Comparison of ENCODE assay signal across 21 cellular contexts in genomic region chr9:10339152-10339551, GRCh38.
DNase-seq lines count a peak whose midpoint lies in the region; ATAC-seq, FAIRE-seq and TF ChIP-seq lines count a peak whose summit lies in the region.
"Had no signal": no experiment of that assay in that cellular context is flagged by ENCODE, and none has a peak within 500 bp of the region (broad histone marks: within the 10 kb centered on the region; RNA-seq: fewer than 3 reads in every experiment).

No MANE protein-coding gene starts in this region.

- H4K8ac ChIP-seq in H1 (ENCODE audit: extremely low read depth, insufficient read depth, low read length) = no peak overlapping the region

- no peak overlapping the region for H2BK12ac ChIP-seq in H1 (ENCODE audit: low read depth, low read length)

- H4K20me1 ChIP-seq in GM23338 (replicated peaks; ENCODE audit: insufficient read depth) (no peaks in the 10 kb centered on the region), H1 (replicated peaks in 1 of 2; ENCODE audit: control insufficient read depth in 1 of 2, insufficient read depth in 2 of 2, low read length in 2 of 2) (no peaks in the 10 kb centered on the region)
- H4K20me1 ChIP-seq: BLaER1 treated with 17β-estradiol and CSF1 and Interleukin-3, amounts not matched to agents 10 nM and 100 nM had no signal

- no peak for TF ChIP-seq CTCF in GM23338 (conservative IDR thresholded peaks at IDR 0.05; ENCODE audit: low read depth in 2 of 2)
- no peak for TF ChIP-seq CTCF in H1 (IDR thresholded peaks at IDR 0.05; ENCODE audit: control extremely low read depth in 1 of 3, insufficient read depth in 1 of 3, low read depth in 1 of 3, low read length in 3 of 3)
- TF ChIP-seq CTCF in endodermal cell (conservative IDR thresholded peaks at IDR 0.05) = no peak

- H3K4me1 ChIP-seq in GM23338 (ENCODE audit: insufficient read depth) (peaks cover 20% of the 10 kb centered on the region), HUES6 (ENCODE audit: control insufficient read depth, insufficient read depth, low read length) (peaks cover 19% of the 10 kb centered on the region), H1 (replicated peaks in 1 of 4; ENCODE audit: control insufficient read depth in 3 of 4, insufficient read depth in 4 of 4, low read length in 3 of 4) (peaks cover 0 to 7% (median 0%) of the 10 kb centered on the region in 4 experiments; a peak in 1 of 7 replicates), iPS-20b (ENCODE audit: insufficient read depth, low read length) (peaks cover 20% of the 10 kb centered on the region; the same call in 1 of the 2 replicates), endodermal cell (ENCODE audit: control insufficient read depth, insufficient read depth, low read length) (peaks cover 4% of the 10 kb centered on the region)
- H3K4me1 ChIP-seq: BLaER1 treated with 17β-estradiol and CSF1 and Interleukin-3, amounts not matched to agents 10 nM and 100 nM had no signal

- no peak overlapping the region for H2BK120ac ChIP-seq in H1 (replicated peaks; ENCODE audit: low read depth, low read length)

- no peaks in the 10 kb centered on the region for H3K27me3 Mint-ChIP-seq in GM23338 (ENCODE audit: insufficient read depth, low read depth, poor library complexity)
- H3K27me3 Mint-ChIP-seq in endodermal cell (ENCODE audit: insufficient read depth) = no peaks in the 10 kb centered on the region
- H3K27me3 Mint-ChIP-seq: B cell, IgD-negative memory B cell had no signal

- H3K27ac ChIP-seq in GM23338 (ENCODE audit: low read depth) (no peak overlapping the region), HUES6 (ENCODE audit: low read depth, low read length) (peak overlapping the region; percentile 20; the same call in 1 of the 2 replicates), H1 (ENCODE audit: low read depth, low read length) (no peak overlapping the region), iPS-20b (ENCODE audit: low read length) (no peak overlapping the region), endodermal cell (ENCODE audit: low read depth, low read length) (no peak overlapping the region)
- H3K27ac ChIP-seq: BLaER1 treated with 17β-estradiol and CSF1 and Interleukin-3, amounts not matched to agents 10 nM and 100 nM; GM23248 had no signal

- TF ChIP-seq POLR2A in H1 (IDR thresholded peaks at IDR 0.05; ENCODE audit: control extremely low read depth in 1 of 2, low read depth in 2 of 2, low read length in 2 of 2) = no peak

- H3K4me2 ChIP-seq in GM23338 (peak overlapping the region; percentile 8), H1 (ENCODE audit: insufficient read depth in 1 of 2, low read depth in 2 of 2, low read length in 2 of 2) (peak overlapping the region in 1 of 2 experiments; percentile 36; a peak in 1 of 4 replicates)
- H3K4me2 ChIP-seq: BLaER1 treated with 17β-estradiol and CSF1 and Interleukin-3, amounts not matched to agents 10 nM and 100 nM had no signal

- H3K36me3 ChIP-seq in GM23338 (ENCODE audit: insufficient read depth) (no peaks in the 10 kb centered on the region), HUES6 (ENCODE audit: control insufficient read depth, insufficient read depth, low read length) (no peaks in the 10 kb centered on the region), H1 (ENCODE audit: control insufficient read depth in 2 of 4, insufficient read depth in 4 of 4, low read length in 3 of 4) (no peaks in the 10 kb centered on the region), iPS-20b (ENCODE audit: insufficient read depth, low read depth, low read length) (no peaks in the 10 kb centered on the region), endodermal cell (ENCODE audit: control insufficient read depth, insufficient read depth, low read length) (no peaks in the 10 kb centered on the region)
- H3K36me3 ChIP-seq: BLaER1 treated with 17β-estradiol and CSF1 and Interleukin-3, amounts not matched to agents 10 nM and 100 nM had no signal

- POLR2A ChIA-PET in H1 (lab: Charles Lee; ENCODE audit: partially characterized antibody) = no interaction called here

- H3K9me2 ChIP-seq in GM23338 (ENCODE audit: insufficient read depth) = peaks cover 1% of the 10 kb centered on the region; the same call in 1 of the 2 replicates

- H3K4me1 Mint-ChIP-seq in GM23338 (peaks cover 22% of the 10 kb centered on the region), endodermal cell (peaks cover 35% of the 10 kb centered on the region)
- H3K4me1 Mint-ChIP-seq: B cell, IgD-negative memory B cell had no signal

- H2BK5ac ChIP-seq in H1 (ENCODE audit: low read depth, low read length) = no peak overlapping the region

- peaks cover 29% of the 10 kb centered on the region for H3K27me3 ChIP-seq in GM23338 (ENCODE audit: insufficient read depth)
- H3K27me3 ChIP-seq in HUES6 (ENCODE audit: control insufficient read depth, insufficient read depth, low read length) = peaks cover 10% of the 10 kb centered on the region; the same call in 1 of the 2 replicates
- H3K27me3 ChIP-seq in H1 (replicated peaks in 1 of 4; ENCODE audit: control insufficient read depth in 3 of 4, extremely low read depth in 1 of 4, insufficient read depth in 3 of 4, low read length in 3 of 4) = peaks cover 0 to 3% (median 0%) of the 10 kb centered on the region in 4 experiments; a peak in 1 of 7 replicates
- H3K27me3 ChIP-seq in iPS-20b (ENCODE audit: insufficient read depth, low read length) = peaks cover 8% of the 10 kb centered on the region
- no peaks in the 10 kb centered on the region for H3K27me3 ChIP-seq in endodermal cell (ENCODE audit: control insufficient read depth, insufficient read depth, low read length, poor library complexity, severe bottlenecking)
- H3K27me3 ChIP-seq: BLaER1 treated with 17β-estradiol and CSF1 and Interleukin-3, amounts not matched to agents 10 nM and 100 nM had no signal

- TF ChIP-seq RAD21 in H1 (IDR thresholded peaks at IDR 0.05 in 1 of 2, conservative IDR thresholded peaks at IDR 0.05 in 1 of 2; ENCODE audit: low read depth in 2 of 2, low read length in 2 of 2) = no peak

- H3K14ac ChIP-seq in H1 (ENCODE audit: insufficient read length) = no peak overlapping the region

- no peak overlapping the region for H2BK20ac ChIP-seq in H1 (ENCODE audit: low read length)

- H3K9me3 Mint-ChIP-seq in GM23338 (no peaks in the 10 kb centered on the region; the same call in 2 of the 3 replicates), endodermal cell (peaks cover 8% of the 10 kb centered on the region)

- TF ChIP-seq EP300 in H1 (IDR thresholded peaks at IDR 0.05; ENCODE audit: borderline replicate concordance in 1 of 2, low read depth in 2 of 2, low read length in 2 of 2) = no peak

- H3K23ac ChIP-seq in H1 (ENCODE audit: insufficient read length) = no peak overlapping the region

- H3K9me3 ChIP-seq in HUES6 (ENCODE audit: control insufficient read depth, insufficient read depth, low read depth, low read length) (no peaks in the 10 kb centered on the region), H1 (ENCODE audit: insufficient read depth in 2 of 2, low read depth in 1 of 2, low read length in 1 of 2) (no peaks in the 10 kb centered on the region), iPS-20b (ENCODE audit: insufficient read depth, low read depth, low read length) (no peaks in the 10 kb centered on the region), endodermal cell (ENCODE audit: control insufficient read depth, low read length) (no peaks in the 10 kb centered on the region)
- H3K9me3 ChIP-seq: BLaER1 treated with 17β-estradiol and CSF1 and Interleukin-3, amounts not matched to agents 10 nM and 100 nM had no signal

- H3K4ac ChIP-seq in H1 (replicated peaks; ENCODE audit: insufficient read length, low read depth, low read length) = no peak overlapping the region

- CTCF ChIA-PET in H1 (lab: Charles Lee; ENCODE audit: partially characterized antibody) = interaction anchor here (0.6 to 0.9 kb wide), 3 partner anchors 12 to 957 kb away, joined by 4 to 5 read pairs (median 4); no protein-coding TSS in a partner anchor

- H3F3A ChIP-seq in GM23338 (replicated peaks; ENCODE audit: low read depth) = no peaks in the 10 kb centered on the region

- H3K23me2 ChIP-seq in H1 (ENCODE audit: low read depth, low read length) = no peaks in the 10 kb centered on the region

- no peak overlapping the region for H3K56ac ChIP-seq in H1 (replicated peaks; ENCODE audit: insufficient read length, low read depth, low read length)

- ATAC-seq in GM23338 (peak; percentile 28; the same call in 1 of the 3 replicates), GM19395 (IDR thresholded peaks at IDR 0.05; ENCODE audit: unreplicated experiment) (no peak), HG03342 (IDR thresholded peaks at IDR 0.05; ENCODE audit: unreplicated experiment) (no peak)
- ATAC-seq: CD8-positive, alpha-beta T cell; HCT116 had no signal

- H3K9ac ChIP-seq in HUES6 (ENCODE audit: low read length) = peak overlapping the region; percentile 8
- H3K9ac ChIP-seq in H1 (replicated peaks in 1 of 4; ENCODE audit: extremely low read depth in 1 of 4, low read depth in 3 of 4, low read length in 3 of 4) = no peak overlapping the region
- H3K9ac ChIP-seq in iPS-20b (ENCODE audit: low read depth, low read length) = no peak overlapping the region
- no peak overlapping the region for H3K9ac ChIP-seq in endodermal cell (ENCODE audit: extremely low read depth, low read length, poor library complexity, severe bottlenecking)
- H3K9ac ChIP-seq: BLaER1 treated with 17β-estradiol and CSF1 and Interleukin-3, amounts not matched to agents 10 nM and 100 nM; GM23248 had no signal

- no peaks in the 10 kb centered on the region for H3K79me1 ChIP-seq in H1 (ENCODE audit: low read depth, low read length)

- H3K4me3 Mint-ChIP-seq in GM23338 = peak overlapping the region; percentile 52
- no peak overlapping the region for H3K4me3 Mint-ChIP-seq in endodermal cell
- H3K4me3 Mint-ChIP-seq: B cell; CD8-positive, alpha-beta T cell; HFFc6; IgD-negative memory B cell had no signal

- no peak overlapping the region for H4K5ac ChIP-seq in H1 (ENCODE audit: insufficient read length, low read depth, low read length)

- FAIRE-seq in H1 (lab: Jason Lieb, UNC) = peak; percentile 19
- FAIRE-seq: G401.6, GM12891, GM19239 had no signal

- H3K27ac Mint-ChIP-seq in GM23338 = no peak overlapping the region
- H3K27ac Mint-ChIP-seq in endodermal cell = no peak overlapping the region
- H3K27ac Mint-ChIP-seq: B cell; CD8-positive, alpha-beta T cell; HFFc6; IgD-negative memory B cell had no signal

- peak; percentile 52 for DNase-seq in GM23338 (ENCODE audit: low spot score)
- no peak for DNase-seq in H1 (ENCODE audit: low read depth in 1 of 2, low spot score in 2 of 2)
- no peak for DNase-seq in activated CD4-positive, alpha-beta T cell treated with anti-CD3 and anti-CD28 coated beads for 1 hour
- no peak for DNase-seq in endodermal cell
- DNase-seq: Calu3; CD8-positive, alpha-beta T cell; GM23248; H7; HFFc6; KBM-7 had no signal

- no peak overlapping the region for H2AK5ac ChIP-seq in H1 (ENCODE audit: low read depth, low read length)

- H4K91ac ChIP-seq in H1 (replicated peaks; ENCODE audit: insufficient read length, low read length) = no peak overlapping the region

- H3K4me3 ChIP-seq in GM23338 = 0 out of 2 replicates have a peak overlapping the region, but pooled peaks have one; percentile 12
- H3K4me3 ChIP-seq in HUES6 (ENCODE audit: low read depth, low read length) = peak overlapping the region; percentile 37
- peak overlapping the region in 1 of 4 experiments; percentile 21; a peak in 1 of 8 replicates for H3K4me3 ChIP-seq in H1 (ENCODE audit: extremely low read depth in 1 of 4, insufficient read depth in 2 of 4, low read depth in 3 of 4, low read length in 4 of 4)
- peak overlapping the region; percentile 32; the same call in 1 of the 2 replicates for H3K4me3 ChIP-seq in iPS-20b (ENCODE audit: low read length)
- H3K4me3 ChIP-seq in endodermal cell (ENCODE audit: low read length) = no peak overlapping the region
- H3K4me3 ChIP-seq: BLaER1 treated with 17β-estradiol and CSF1 and Interleukin-3, amounts not matched to agents 10 nM and 100 nM; GM23248 had no signal

- no peaks in the 10 kb centered on the region; the same call in 2 of the 3 replicates for H3K36me3 Mint-ChIP-seq in GM23338 (ENCODE audit: low read depth)
- no peaks in the 10 kb centered on the region for H3K36me3 Mint-ChIP-seq in endodermal cell (ENCODE audit: low read depth)
- H3K36me3 Mint-ChIP-seq: CD8-positive, alpha-beta T cell; IgD-negative memory B cell had no signal

- no peak overlapping the region for H2BK15ac ChIP-seq in H1 (ENCODE audit: low read length)

- H3K18ac ChIP-seq in H1 (ENCODE audit: extremely low read depth, low read length) = no peak overlapping the region

- H2AFZ ChIP-seq in GM23338 (no peak overlapping the region), H1 (ENCODE audit: low read length) (no peak overlapping the region)
- H2AFZ ChIP-seq: GM23248 had no signal

- no peaks in the 10 kb centered on the region for H3K79me2 ChIP-seq in GM23338 (replicated peaks; ENCODE audit: insufficient read depth)
- no peaks in the 10 kb centered on the region for H3K79me2 ChIP-seq in H1 (ENCODE audit: control insufficient read depth in 1 of 2, insufficient read depth in 2 of 2, low read length in 2 of 2)
